8 cellular contexts compared by ENCODE assay signal in genomic region chr10:103542764-103543616, GRCh38. TPM values are rescaled to one million over a fixed set of nuclear protein-coding genes. Genes with fewer than 3 reads are reported as not detected.
A peak's percentile ranks its signal among the peaks of the same experiment; 100 is the strongest.
DNase-seq lines count a peak whose midpoint lies in the region; ATAC-seq and TF ChIP-seq lines count a peak whose summit lies in the region.

No MANE protein-coding gene starts in this region.

- H3K4me3 ChIP-seq in BJ (ENCODE audit: low read depth, low read length) = peak overlapping the region; percentile 21; the same call in 1 of the 2 replicates
- no peak overlapping the region for H3K4me3 ChIP-seq in fibroblast of mammary gland (ENCODE audit: control insufficient read depth, low read depth, low read length)

- TF ChIP-seq CTCF in BJ (IDR thresholded peaks at IDR 0.05; ENCODE audit: insufficient read depth, low read depth, low read length) = peak; percentile 72
- peak; percentile 9 for TF ChIP-seq CTCF in GM20000 (IDR thresholded peaks at IDR 0.05; ENCODE audit: extremely low read depth, missing control alignments)
- peak; percentile 56 for TF ChIP-seq CTCF in fibroblast of mammary gland (conservative IDR thresholded peaks at IDR 0.05; ENCODE audit: control insufficient read depth, insufficient read depth, low read depth, low read length)
- peak in 2 of 3 experiments; percentile 42 to 53 for TF ChIP-seq CTCF in nephron (IDR thresholded peaks at IDR 0.05; ENCODE audit: unreplicated experiment in 3 of 3)

- POLR2A ChIA-PET in BJ (lab: Charles Lee) = no interaction called here

- CTCF ChIA-PET in BJ (lab: Yijun Ruan, JAX) = interaction anchor here (0.8 to 1.9 kb wide), 13 partner anchors 8 to 127 kb away, joined by 3 to 7 read pairs (median 5); no protein-coding TSS in a partner anchor
- CTCF ChIA-PET in activated CD8-positive, alpha-beta memory T cell treated with anti-CD3 and anti-CD28 coated beads, Interleukin-2, amount 10 ng/mL, durations not matched to agents 7 days and 5 days (lab: Charles Lee) = interaction anchor here (0.7 to 1.5 kb wide), 15 partner anchors 9 to 192 kb away, joined by 3 to 8 read pairs (median 3); partner anchors contain the start of genes NEURL1 and PCGF6

- DNase-seq in BJ (ENCODE audit: low read depth) (peak; percentile 18), GM20000 (ENCODE audit: low spot score) (peak; percentile 59), NCI-H2227 (lab: John Stamatoyannopoulos, UW; ENCODE audit: unreplicated experiment) (peak; percentile 58), fibroblast of mammary gland (ENCODE audit: low read depth) (peak; percentile 52), NCI-H226 (no peak)
- DNase-seq in activated CD8-positive, alpha-beta memory T cell treated with anti-CD3 and anti-CD28 coated beads, Interleukin-2, amount 10 ng/mL, durations not matched to agents 7 days and 5 days = peak; percentile 62

- H3K9me3 Mint-ChIP-seq in activated CD8-positive, alpha-beta memory T cell treated with anti-CD3 and anti-CD28 coated beads, Interleukin-2, amount 10 ng/mL, durations not matched to agents 7 days and 5 days (ENCODE audit: low read depth) = no peaks in the 10 kb centered on the region
- H3K9me3 Mint-ChIP-seq in nephron = no peaks in the 10 kb centered on the region

- peaks cover 14% of the 10 kb centered on the region for H3K27me3 ChIP-seq in BJ (ENCODE audit: control insufficient read depth, insufficient read depth, low read length)

- H3K36me3 Mint-ChIP-seq in activated CD8-positive, alpha-beta memory T cell treated with anti-CD3 and anti-CD28 coated beads, Interleukin-2, amount 10 ng/mL, durations not matched to agents 7 days and 5 days = no peaks in the 10 kb centered on the region
- no peaks in the 10 kb centered on the region for H3K36me3 Mint-ChIP-seq in nephron (ENCODE audit: low read depth)

- peak overlapping the region; percentile 10 for H3K27ac Mint-ChIP-seq in activated CD8-positive, alpha-beta memory T cell treated with anti-CD3 and anti-CD28 coated beads, Interleukin-2, amount 10 ng/mL, durations not matched to agents 7 days and 5 days
- H3K27ac Mint-ChIP-seq in nephron = peak overlapping the region in 2 of 3 experiments; percentile 51 to 74

- H3K27me3 Mint-ChIP-seq in activated CD8-positive, alpha-beta memory T cell treated with anti-CD3 and anti-CD28 coated beads, Interleukin-2, amount 10 ng/mL, durations not matched to agents 7 days and 5 days = peaks cover 19% of the 10 kb centered on the region
- H3K27me3 Mint-ChIP-seq in nephron (ENCODE audit: low read depth) = peaks cover 25% of the 10 kb centered on the region

- peak; percentile 68 for ATAC-seq in activated CD8-positive, alpha-beta memory T cell treated with anti-CD3 and anti-CD28 coated beads, Interleukin-2, amount 10 ng/mL, durations not matched to agents 7 days and 5 days
- no peak for ATAC-seq in GM19328 (IDR thresholded peaks at IDR 0.05; ENCODE audit: unreplicated experiment)

- no peaks in the 10 kb centered on the region for H3K36me3 ChIP-seq in BJ (ENCODE audit: control insufficient read depth, insufficient read depth, low read length)

- H3K4me1 Mint-ChIP-seq in activated CD8-positive, alpha-beta memory T cell treated with anti-CD3 and anti-CD28 coated beads, Interleukin-2, amount 10 ng/mL, durations not matched to agents 7 days and 5 days = peaks cover 12% of the 10 kb centered on the region
- peaks cover 45% of the 10 kb centered on the region for H3K4me1 Mint-ChIP-seq in nephron

- peak overlapping the region; percentile 68 for H3K4me3 Mint-ChIP-seq in activated CD8-positive, alpha-beta memory T cell treated with anti-CD3 and anti-CD28 coated beads, Interleukin-2, amount 10 ng/mL, durations not matched to agents 7 days and 5 days
- H3K4me3 Mint-ChIP-seq in nephron = peak overlapping the region; percentile 38 to 61 (median 47)

RNA-seq across cellular contexts. Expression of gene NEURL1, which starts 49.5 kb away (rescaled TPM):
- polyA plus RNA-seq in BJ (2011; rRNA removed) = 0.37 and 0.58 TPM in 2 replicates
- polyA minus RNA-seq in BJ (2011; rRNA and poly(A)+ RNA removed) = 0.21 and 0.28 TPM in 2 replicates
- total RNA-seq in activated CD8-positive, alpha-beta memory T cell treated with anti-CD3 and anti-CD28 coated beads, Interleukin-2, amount 10 ng/mL, durations not matched to agents 7 days and 5 days = 1 to 10 TPM; 2.2 to 2.5 TPM

Comparison
In these comparisons a context has a peak if more than half of its experiments do, and no peak if none do; other contexts are left out.
1. CTCF ChIP-seq: peak in every context shown above with its lines; median percentile 72 in BJ; 56 in fibroblast of mammary gland; 48 in nephron; 9 in GM20000.